Comparison of ENCODE assay signal across 18 cellular contexts in genomic region chr1:160724445-160725242, GRCh38. TPM values are rescaled to one million over a fixed set of nuclear protein-coding genes. Genes with fewer than 3 reads are reported as not detected.
A peak's percentile ranks its signal among the peaks of the same experiment; 100 is the strongest.
DNase-seq lines count a peak whose midpoint lies in the region; ATAC-seq, FAIRE-seq and TF ChIP-seq lines count a peak whose summit lies in the region.
"Had no signal": no experiment of that assay in that cellular context is flagged by ENCODE, and none has a peak within 500 bp of the region (broad histone marks: within the 10 kb centered on the region; RNA-seq: fewer than 3 reads in every experiment).

No MANE protein-coding gene starts in this region.

- POLR2A ChIA-PET in CD8-positive, alpha-beta memory T cell (lab: Charles Lee), result interaction anchor here (1.4 kb wide), 1 partner anchor 13 kb away, joined by 3 read pairs; the partner anchor contains the start of gene CD48
- POLR2A ChIA-PET in K562 (lab: Yijun Ruan, JAX), result interaction anchor here (1.0 to 1.6 kb wide), 7 partner anchors 9 to 348 kb away, joined by 3 to 7 read pairs (median 4); no protein-coding TSS in a partner anchor

- no peaks in the 10 kb centered on the region for H3K27me3 ChIP-seq in CD8-positive, alpha-beta memory T cell (ENCODE audit: insufficient read depth, low read length, poor library complexity, severe bottlenecking)
- H3K27me3 ChIP-seq in MM.1S (replicated peaks; ENCODE audit: insufficient read depth, low read length), result no peaks in the 10 kb centered on the region
- H3K27me3 ChIP-seq in K562 (ENCODE audit: control insufficient read depth in 2 of 2, insufficient read depth in 2 of 2, low read length in 2 of 2), result no peaks in the 10 kb centered on the region; a peak in 1 of 5 replicates
- H3K27me3 ChIP-seq: BLaER1 treated with 17β-estradiol and CSF1 and Interleukin-3, amounts not matched to agents 10 nM and 100 nM had no signal

- H3F3A ChIP-seq in MM.1S (ENCODE audit: insufficient read depth, low read length), result peaks cover 9% of the 10 kb centered on the region

- no peak overlapping the region for H3K27ac ChIP-seq in CD8-positive, alpha-beta memory T cell (ENCODE audit: low read depth, low read length)
- H3K27ac ChIP-seq in MM.1S (ENCODE audit: low read length) (no peak overlapping the region), K562 (ENCODE audit: extremely low read depth, low read depth, low read length) (no peak overlapping the region)
- H3K27ac ChIP-seq: psoas muscle, thoracic aorta had no signal

- no peaks in the 10 kb centered on the region for H3K9me2 ChIP-seq in MM.1S (replicated peaks; ENCODE audit: insufficient read depth, low read length)

- no peaks in the 10 kb centered on the region for H3K9me3 Mint-ChIP-seq in CD8-positive, alpha-beta memory T cell
- H3K9me3 Mint-ChIP-seq: activated CD4-positive, alpha-beta T cell treated with anti-CD3 and anti-CD28 coated beads, Interleukin-2, amount 10 ng/mL, durations not matched to agents 24 days and 14 days; naive thymus-derived CD4-positive, alpha-beta T cell had no signal

- H3K9ac ChIP-seq in MM.1S (ENCODE audit: low read length) (no peak overlapping the region), K562 (ENCODE audit: insufficient read depth in 1 of 2, low read depth in 2 of 2, low read length in 2 of 2) (no peak overlapping the region)
- H3K9ac ChIP-seq: BLaER1 treated with 17β-estradiol and CSF1 and Interleukin-3, amounts not matched to agents 10 nM and 100 nM had no signal

- intact Hi-C loops in K562 (cut with micrococcal nuclease), result loop anchor here (10.0 kb wide), 1 partner anchor 410 kb away; the partner anchor contains the start of gene DEDD

- no TSS peak for BruUV-seq in K562 (replicated peaks; lab: Mats Ljungman, UMichigan)

- no peaks in the 10 kb centered on the region for H3K36me3 ChIP-seq in CD8-positive, alpha-beta memory T cell (ENCODE audit: insufficient read depth, low read length)
- H3K36me3 ChIP-seq in MM.1S (replicated peaks; ENCODE audit: insufficient read depth, low read length) (no peaks in the 10 kb centered on the region), K562 (ENCODE audit: control insufficient read depth, insufficient read depth, low read length) (no peaks in the 10 kb centered on the region)
- H3K36me3 ChIP-seq: BLaER1 treated with 17β-estradiol and CSF1 and Interleukin-3, amounts not matched to agents 10 nM and 100 nM; thoracic aorta had no signal

- no peak for DNase-seq in CD8-positive, alpha-beta memory T cell
- DNase-seq in GM12864 (ENCODE audit: low read depth) (no peak), MM.1S (peak; percentile 28), K562 (ENCODE audit: extremely low read depth in 1 of 4, low spot score in 3 of 4) (peak in 1 of 4 experiments; percentile 11), HTR-8/SVneo (ENCODE audit: insufficient read length, low spot score) (no peak), ACHN (no peak)
- DNase-seq: activated CD4-positive, alpha-beta T cell treated with anti-CD3 and anti-CD28 coated beads, Interleukin-2, amount 10 ng/mL, durations not matched to agents 24 days and 14 days; activated effector memory CD4-positive, alpha-beta T cell treated with Interleukin-2 at 50 U/mL for 16 hours; naive thymus-derived CD4-positive, alpha-beta T cell; NCI-H1436; psoas muscle; stimulated activated CD4-positive, alpha-beta T cell treated with anti-CD3 and anti-CD28 coated beads, Interleukin-15, amount 100 ng/mL, for 24 hours had no signal

- H3K4me3 Mint-ChIP-seq in CD8-positive, alpha-beta memory T cell, result no peak overlapping the region
- H3K4me3 Mint-ChIP-seq: activated CD4-positive, alpha-beta T cell treated with anti-CD3 and anti-CD28 coated beads, Interleukin-2, amount 10 ng/mL, durations not matched to agents 24 days and 14 days; brain had no signal

- no peak overlapping the region for H2AFZ ChIP-seq in MM.1S (ENCODE audit: low read length)
- H2AFZ ChIP-seq in K562 (ENCODE audit: low read depth, low read length), result peak overlapping the region; percentile 78

- no peaks in the 10 kb centered on the region for H3K9me3 ChIP-seq in CD8-positive, alpha-beta memory T cell (ENCODE audit: low read length)
- H3K9me3 ChIP-seq in MM.1S (replicated peaks; ENCODE audit: insufficient read depth, low read length), result no peaks in the 10 kb centered on the region
- H3K9me3 ChIP-seq in K562 (replicated peaks; ENCODE audit: control insufficient read depth, insufficient read depth, low read depth, low read length), result no peaks in the 10 kb centered on the region
- H3K9me3 ChIP-seq: psoas muscle, thoracic aorta had no signal

- TF ChIP-seq POLR2A in K562 (conservative IDR thresholded peaks at IDR 0.05), result no peak

- TF ChIP-seq EP300 in K562 (IDR thresholded peaks at IDR 0.05; ENCODE audit: low read length), result no peak

- H3K79me2 ChIP-seq in MM.1S (ENCODE audit: low read length) (no peaks in the 10 kb centered on the region), K562 (ENCODE audit: control insufficient read depth, insufficient read depth, low read length) (no peaks in the 10 kb centered on the region)

- no peaks in the 10 kb centered on the region for H3K27me3 Mint-ChIP-seq in CD8-positive, alpha-beta memory T cell
- H3K27me3 Mint-ChIP-seq: activated CD4-positive, alpha-beta T cell treated with anti-CD3 and anti-CD28 coated beads, Interleukin-2, amount 10 ng/mL, durations not matched to agents 24 days and 14 days; brain; naive thymus-derived CD4-positive, alpha-beta T cell had no signal

- CTCF ChIA-PET in CD8-positive, alpha-beta memory T cell (lab: Charles Lee), result interaction anchor here (1.0 to 9.3 kb wide), 20 partner anchors 11 to 296 kb away, joined by 3 to 185 read pairs (median 6); partner anchors contain the start of genes CD48 and ITLN2
- CTCF ChIA-PET in K562 (lab: Yijun Ruan, JAX; ENCODE audit: low intra/inter-chr PET ratio), result no interaction called here

- FAIRE-seq in K562 (lab: Jason Lieb, UNC) (peak; percentile 11), HTR-8/SVneo (lab: Jason Lieb, UNC) (no peak)
- FAIRE-seq: H54 had no signal

- TF ChIP-seq CTCF in GM12864 (IDR thresholded peaks at IDR 0.05; ENCODE audit: low read depth, low read length, missing control alignments) (peak; percentile 17), MM.1S (IDR thresholded peaks at IDR 0.05; ENCODE audit: low read length) (no peak), K562 (IDR thresholded peaks at IDR 0.05 in 2 of 3, conservative IDR thresholded peaks at IDR 0.05 in 1 of 3; ENCODE audit: insufficient read depth in 2 of 3, low read depth in 1 of 3, low read length in 3 of 3) (no peak)

- TF ChIP-seq RAD21 in K562 (CRISPR knock-in tag; conservative IDR thresholded peaks at IDR 0.05 in 1 of 2, IDR thresholded peaks at IDR 0.05 in 1 of 2), result no peak

- H3K4me2 ChIP-seq in MM.1S (ENCODE audit: low read depth, low read length), result no peak overlapping the region
- H3K4me2 ChIP-seq in K562 (ENCODE audit: insufficient read depth, low read length), result no peak overlapping the region

- H4K20me1 ChIP-seq in MM.1S (ENCODE audit: insufficient read depth, low read length) (no peaks in the 10 kb centered on the region), K562 (replicated peaks; ENCODE audit: control insufficient read depth, insufficient read depth, low read length) (no peaks in the 10 kb centered on the region)
- H4K20me1 ChIP-seq: BLaER1 treated with 17β-estradiol and CSF1 and Interleukin-3, amounts not matched to agents 10 nM and 100 nM had no signal

- H3K36me3 Mint-ChIP-seq in CD8-positive, alpha-beta memory T cell, result no peaks in the 10 kb centered on the region
- H3K36me3 Mint-ChIP-seq: brain; naive thymus-derived CD4-positive, alpha-beta T cell had no signal

- no peak for ATAC-seq in K562
- ATAC-seq in HG03095 (IDR thresholded peaks at IDR 0.05; ENCODE audit: unreplicated experiment), result no peak
- ATAC-seq: naive thymus-derived CD4-positive, alpha-beta T cell; psoas muscle had no signal

- WGBS in K562 (ENCODE audit: insufficient coverage, low coverage, missing lambda C conversion rate), result 45% methylated on average over 11 of the region's 11 CpGs

- H3K27ac Mint-ChIP-seq in CD8-positive, alpha-beta memory T cell, result peak overlapping the region in 6 of 8 donors; percentile 25 to 67 (median 38)
- H3K27ac Mint-ChIP-seq: activated CD4-positive, alpha-beta T cell treated with anti-CD3 and anti-CD28 coated beads, Interleukin-2, amount 10 ng/mL, durations not matched to agents 24 days and 14 days; brain had no signal

- H3K9me1 ChIP-seq in K562 (ENCODE audit: control insufficient read depth, insufficient read depth, low read length), result no peaks in the 10 kb centered on the region

- in situ Hi-C loops in K562 (cut with MboI) (no loop called here), ACHN (cut with HindIII; ENCODE audit: low pct_ligation_motif_present, low pct_unique_long_range_greater_than_20kb, low sequenced_read_pairs) (no loop called here)

- peaks cover 25 to 30% (median 29%) of the 10 kb centered on the region in 3 donors for H3K4me1 Mint-ChIP-seq in CD8-positive, alpha-beta memory T cell

- H3K4me1 ChIP-seq in CD8-positive, alpha-beta memory T cell (ENCODE audit: insufficient read depth, low read length), result peaks cover 21% of the 10 kb centered on the region
- H3K4me1 ChIP-seq in MM.1S (ENCODE audit: low read length) (peaks cover 23% of the 10 kb centered on the region), K562 (replicated peaks in 1 of 2; ENCODE audit: control insufficient read depth in 2 of 2, insufficient read depth in 2 of 2, low read length in 2 of 2) (peaks cover 0 to 8% of the 10 kb centered on the region in 2 experiments; a peak in 2 of 5 replicates)
- H3K4me1 ChIP-seq: psoas muscle had no signal

- no peak overlapping the region for H3K4me3 ChIP-seq in CD8-positive, alpha-beta memory T cell (ENCODE audit: low read length)
- H3K4me3 ChIP-seq in GM12864 (ENCODE audit: low read depth, low read length), result no peak overlapping the region
- H3K4me3 ChIP-seq in MM.1S (ENCODE audit: low read length), result no peak overlapping the region
- H3K4me3 ChIP-seq in K562, result no peak overlapping the region
- H3K4me3 ChIP-seq: BLaER1 treated with 17β-estradiol and CSF1 and Interleukin-3, amounts not matched to agents 10 nM and 100 nM; psoas muscle; thoracic aorta had no signal

RNA-seq across cellular contexts. Expression of gene CD48, which starts 13.0 kb away (rescaled TPM):
- total RNA-seq in CD8-positive, alpha-beta memory T cell, result 100 to 1,000 TPM; 224 to 234 TPM
- polyA plus RNA-seq in CD8-positive, alpha-beta memory T cell, result 250 TPM
- not detected in 2 replicates for total RNA-seq in K562 (2011; cell fraction: chromatin; rRNA removed; ENCODE audit: low replicate concordance)
- not detected in 2 replicates for total RNA-seq in K562 (2011; cell fraction: nucleolus; rRNA removed)
- total RNA-seq in K562 (2011; cell fraction: nucleoplasm; rRNA removed), result not detected in 2 replicates
- total RNA-seq in K562 (2014; rRNA removed) (0.53 TPM in 1 of 2 replicates, not detected in the other), K562 (2014; rRNA removed; fragmentation: Illumina TruSeq; extraction: Trizol) (0.11 and 0.38 TPM in 2 replicates), K562 (2015; rRNA removed; fragmentation: Illumina TruSeq; extraction: Trizol) (0.40 and 0.94 TPM in 2 replicates), K562 (2021) (0.42 and 0.65 TPM in 2 replicates)
- polyA plus RNA-seq in K562 (2011; rRNA removed) (not detected in 2 replicates), K562 (2014; fragmentation: Illumina TruSeq; extraction: Trizol) (0.10 and 0.24 TPM in 2 replicates), K562 (2014; fragmentation: Nextera tagmentation; extraction: Ambion mirVana) (under 1 TPM in 1 of 2 experiments, not detected in 1; 0.27 TPM), K562 (2014; rRNA removed) (0.18 and 0.30 TPM in 2 replicates)
- 0.06 TPM in 1 of 2 replicates, not detected in the other for polyA plus RNA-seq in K562 (2011; cell fraction: cytosol; rRNA removed)
- polyA plus RNA-seq in K562 (2011; cell fraction: nucleus; rRNA removed), result not detected in 2 replicates
- polyA plus RNA-seq in K562 (2012), result 0.26 and 2.0 TPM in 2 replicates
- polyA minus RNA-seq in K562 (2011; rRNA and poly(A)+ RNA removed), result 0.27 TPM in 1 of 2 replicates, not detected in the other
- not detected in 2 replicates for polyA minus RNA-seq in K562 (2011; cell fraction: cytosol; rRNA and poly(A)+ RNA removed)
- polyA minus RNA-seq in K562 (2011; cell fraction: nucleus; rRNA and poly(A)+ RNA removed), result not detected in 2 replicates
- total RNA-seq: G401 had no signal

RNA-seq across cellular contexts. Expression of gene SLAMF7, which starts 14.4 kb away (rescaled TPM):
- 10 to 100 TPM; 79.5 to 97.4 TPM for total RNA-seq in CD8-positive, alpha-beta memory T cell
- 165 TPM for polyA plus RNA-seq in CD8-positive, alpha-beta memory T cell
- not detected in 2 replicates for total RNA-seq in K562 (2011; cell fraction: chromatin; rRNA removed; ENCODE audit: low replicate concordance)
- not detected in 2 replicates for total RNA-seq in K562 (2011; cell fraction: nucleolus; rRNA removed)
- not detected in 2 replicates for total RNA-seq in K562 (2011; cell fraction: nucleoplasm; rRNA removed)
- total RNA-seq in K562 (2014; rRNA removed), result 0.12 TPM in 1 of 2 replicates, not detected in the other
- 0.11 and 0.19 TPM in 2 replicates for total RNA-seq in K562 (2014; rRNA removed; fragmentation: Illumina TruSeq; extraction: Trizol)
- total RNA-seq in K562 (2015; rRNA removed; fragmentation: Illumina TruSeq; extraction: Trizol), result 0.18 and 0.23 TPM in 2 replicates
- 0.35 and 0.49 TPM in 2 replicates for total RNA-seq in K562 (2021)
- not detected in 2 replicates for polyA plus RNA-seq in K562 (2011; rRNA removed)
- polyA plus RNA-seq in K562 (2011; cell fraction: cytosol; rRNA removed), result 0.03 TPM in 1 of 2 replicates, not detected in the other
- polyA plus RNA-seq in K562 (2011; cell fraction: nucleus; rRNA removed), result not detected in 2 replicates
- 0.68 and 2.0 TPM in 2 replicates for polyA plus RNA-seq in K562 (2012)
- 0.22 and 0.36 TPM in 2 replicates for polyA plus RNA-seq in K562 (2014; fragmentation: Illumina TruSeq; extraction: Trizol)
- under 1 TPM; 0.17 to 0.39 TPM for polyA plus RNA-seq in K562 (2014; fragmentation: Nextera tagmentation; extraction: Ambion mirVana)
- 0.19 and 1.2 TPM in 2 replicates for polyA plus RNA-seq in K562 (2014; rRNA removed)
- not detected in 2 replicates for polyA minus RNA-seq in K562 (2011; rRNA and poly(A)+ RNA removed)
- polyA minus RNA-seq in K562 (2011; cell fraction: cytosol; rRNA and poly(A)+ RNA removed), result not detected in 2 replicates
- not detected in 2 replicates for polyA minus RNA-seq in K562 (2011; cell fraction: nucleus; rRNA and poly(A)+ RNA removed)
- total RNA-seq: G401 had no signal

Comparison
In these comparisons a context has a peak if more than half of its experiments do, and no peak if none do; other contexts are left out.
1. RNA of gene CD48, which starts 13.0 kb away (total RNA-seq): 224 to 234 TPM in CD8-positive, alpha-beta memory T cell; 0.11 to 0.94 TPM in K562; every median in the first group is over 100 times any median in the second.
2. RNA of gene SLAMF7, which starts 14.4 kb away (total RNA-seq): 79.5 to 97.4 TPM in CD8-positive, alpha-beta memory T cell; 0.11 to 0.49 TPM in K562; every median in the first group is over 10 times any median in the second.